Comparison of ENCODE assay signal across 8 cellular contexts in the genomic region with DNA sequence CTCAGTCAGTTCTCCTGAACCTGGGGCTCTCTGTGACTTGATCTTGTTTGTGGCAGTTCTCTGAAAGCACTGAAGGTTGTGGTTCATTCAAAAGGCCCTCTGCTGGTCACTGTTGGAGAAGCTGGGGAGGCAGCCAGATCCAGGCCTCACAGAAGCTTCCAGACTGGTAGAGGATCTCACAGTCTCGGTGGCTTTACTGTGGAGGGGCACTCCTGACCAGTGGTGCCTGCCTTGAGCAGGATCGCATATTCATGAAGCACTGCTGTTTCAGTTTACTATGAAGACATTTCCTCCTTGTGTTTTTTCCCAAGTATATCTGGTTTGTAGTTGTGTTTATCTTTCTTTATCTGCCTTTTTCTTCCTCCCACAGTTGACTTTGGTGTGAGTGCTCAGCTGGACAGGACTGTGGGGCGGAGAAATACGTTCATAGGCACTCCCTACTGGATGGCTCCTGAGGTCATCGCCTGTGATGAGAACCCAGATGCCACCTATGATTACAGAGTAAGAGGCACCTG.
DNase-seq lines count a peak whose midpoint lies in the region; ATAC-seq and TF ChIP-seq lines count a peak whose summit lies in the region.

No MANE protein-coding gene starts in this region.

- intact Hi-C loops in adrenal gland (cut with DNase I) (loop anchor here in 1 of 2 donors (5.0 to 10.0 kb wide), 3 partner anchors 314 to 487 kb away; no protein-coding TSS in a partner anchor), left ventricle myocardium superior (cut with micrococcal nuclease) (loop anchor here (5.0 kb wide), 1 partner anchor 414 kb away; no protein-coding TSS in a partner anchor)

- H3K4me1 ChIP-seq in adrenal gland (replicated peaks in 1 of 2) = no peaks in the 10 kb centered on the region

- WGBS in adrenal gland, 4 donors = 64 to 72% (median 66%) methylated on average over 5 of the region's 5 CpGs

- H3K27me3 ChIP-seq in adrenal gland = no peaks in the 10 kb centered on the region

- no peak for TF ChIP-seq POLR2A in adrenal gland (IDR thresholded peaks at IDR 0.05)

- no peaks in the 10 kb centered on the region for H3K9me3 ChIP-seq in adrenal gland (replicated peaks in 1 of 3)

- DNase-seq in DMS53 treated with DMSO at 0.1 percent for 48 hours (lab: John Stamatoyannopoulos, UW; ENCODE audit: unreplicated experiment) (peak; percentile 62), KBM-7 (peak; percentile 71), T-helper 1 cell (peak; percentile 13 to 67 (median 37)), adrenal gland (peak; percentile 64 to 91 (median 71)), left ventricle myocardium superior (peak; percentile 74), renal cortical epithelial cell (ENCODE audit: low read depth) (peak; percentile 72)

- peak; percentile 49 to 81 (median 70) for TF ChIP-seq CTCF in adrenal gland (IDR thresholded peaks at IDR 0.05)

- in situ Hi-C loops in KBM-7 (cut with MboI; ENCODE audit: low pct_unique_long_range_greater_than_20kb, low sequenced_read_pairs) = no loop called here

- H3K27ac ChIP-seq in adrenal gland = peak overlapping the region in 1 of 5 donors; percentile 24

- peaks cover 0 to 8% of the 10 kb centered on the region in 2 donors for H3K36me3 ChIP-seq in adrenal gland (replicated peaks in 1 of 2)

- peak; percentile 65 for ATAC-seq in GM21447 (IDR thresholded peaks at IDR 0.05; ENCODE audit: unreplicated experiment)
- ATAC-seq in left ventricle myocardium superior = peak; percentile 81
- ATAC-seq in GM18517 (IDR thresholded peaks at IDR 0.05; ENCODE audit: unreplicated experiment) = no peak

- no peak overlapping the region for H3K4me3 ChIP-seq in adrenal gland
